ENCODE assay signal across 8 cellular contexts in the genomic region with DNA sequence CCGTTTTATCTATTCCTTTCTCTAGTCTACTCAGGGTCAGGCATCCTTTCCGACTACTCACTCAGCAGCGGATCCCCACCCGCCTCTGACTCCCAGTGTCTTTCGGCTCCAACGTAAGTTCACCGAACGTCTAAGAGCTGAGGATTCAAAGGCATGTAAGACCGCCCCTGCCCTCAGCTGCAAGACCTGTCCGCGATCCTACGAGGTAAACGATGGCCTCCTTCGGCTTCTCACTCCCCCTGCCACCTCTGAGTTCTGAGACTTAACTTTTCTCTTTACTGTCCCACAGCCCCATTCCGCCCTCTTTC. TPM values are rescaled to one million over a fixed set of nuclear protein-coding genes. Genes with fewer than 3 reads are reported as not detected.
DNase-seq lines count a peak whose midpoint lies in the region; ATAC-seq and TF ChIP-seq lines count a peak whose summit lies in the region.

No MANE protein-coding gene starts in this region.

- H3K36me3 Mint-ChIP-seq in activated T-cell treated with anti-CD3 and anti-CD28 coated beads, Interleukin-2, amount 50 U/mL, for 4 hours (ENCODE audit: insufficient read depth), result peaks cover 41% of the 10 kb centered on the region

- in situ Hi-C loops in KBM-7 (cut with MboI; ENCODE audit: low pct_unique_long_range_greater_than_20kb, low sequenced_read_pairs), result no loop called here

- DNase-seq in activated T-cell treated with anti-CD3 and anti-CD28 coated beads, Interleukin-2, amount 50 U/mL, for 4 hours, result no peak
- DNase-seq in activated T-cell treated with anti-CD3 and anti-CD28 coated beads, Interleukin-2, amount 50 U/mL, for 48 hours, result no peak
- DNase-seq in LNCaP clone FGC (ENCODE audit: low read depth) (no peak), osteoblast (ENCODE audit: insufficient read length, low spot score, missing footprints) (no peak), NCI-H146 (lab: John Stamatoyannopoulos, UW) (no peak), dermis blood vessel endothelial cell (no peak), KBM-7 (no peak)
- no peak for DNase-seq in effector memory CD4-positive, alpha-beta T cell

- no peaks in the 10 kb centered on the region for H3K9me3 ChIP-seq in effector memory CD4-positive, alpha-beta T cell (ENCODE audit: control insufficient read depth, low read length)
- no peaks in the 10 kb centered on the region for H3K9me3 ChIP-seq in osteoblast (ENCODE audit: low read depth, low read length)

- TF ChIP-seq CTCF in LNCaP clone FGC (IDR thresholded peaks at IDR 0.05; ENCODE audit: control insufficient read depth, extremely low read depth, insufficient read depth), result no peak
- TF ChIP-seq CTCF in osteoblast (IDR thresholded peaks at IDR 0.05; ENCODE audit: extremely low read depth, low read depth, low read length), result no peak

- H3K36me3 ChIP-seq in effector memory CD4-positive, alpha-beta T cell (ENCODE audit: control insufficient read depth, insufficient read depth, low read length), result peaks cover 34% of the 10 kb centered on the region
- H3K36me3 ChIP-seq in osteoblast (ENCODE audit: insufficient read depth, low read length), result peaks cover 30% of the 10 kb centered on the region

- H3K4me3 ChIP-seq in LNCaP clone FGC (ENCODE audit: low read depth, low read length), result peak overlapping the region; percentile 100
- peak overlapping the region; percentile 85 for H3K4me3 ChIP-seq in effector memory CD4-positive, alpha-beta T cell (ENCODE audit: insufficient read depth, low read depth, low read length, poor library complexity, severe bottlenecking)
- peak overlapping the region; percentile 100 for H3K4me3 ChIP-seq in osteoblast (ENCODE audit: insufficient read depth, low read length)

- peak overlapping the region; percentile 91 for H3K27ac ChIP-seq in effector memory CD4-positive, alpha-beta T cell (ENCODE audit: insufficient read depth, low read length, poor library complexity, severe bottlenecking)
- H3K27ac ChIP-seq in osteoblast (ENCODE audit: low read depth, low read length), result peak overlapping the region; percentile 95

- H3K4me1 Mint-ChIP-seq in activated T-cell treated with anti-CD3 and anti-CD28 coated beads, Interleukin-2, amount 50 U/mL, for 4 hours (ENCODE audit: low read depth), result peaks cover 59% of the 10 kb centered on the region

- H3K4me3 Mint-ChIP-seq in activated T-cell treated with anti-CD3 and anti-CD28 coated beads, Interleukin-2, amount 50 U/mL, for 4 hours, result peak overlapping the region; percentile 100

- H3K4me1 ChIP-seq in effector memory CD4-positive, alpha-beta T cell (ENCODE audit: control insufficient read depth, insufficient read depth, low read length, poor library complexity, severe bottlenecking), result peaks cover 19% of the 10 kb centered on the region
- peaks cover 18% of the 10 kb centered on the region for H3K4me1 ChIP-seq in osteoblast (ENCODE audit: insufficient read depth, low read length)

- no peaks in the 10 kb centered on the region for H3K27me3 Mint-ChIP-seq in activated T-cell treated with anti-CD3 and anti-CD28 coated beads, Interleukin-2, amount 50 U/mL, for 4 hours (ENCODE audit: low read depth)

- ATAC-seq in activated T-cell treated with anti-CD3 and anti-CD28 coated beads, Interleukin-2, amount 50 U/mL, for 4 hours, result peak; percentile 12 to 18

- H3K9me3 Mint-ChIP-seq in activated T-cell treated with anti-CD3 and anti-CD28 coated beads, Interleukin-2, amount 50 U/mL, for 4 hours, result no peaks in the 10 kb centered on the region

- no peaks in the 10 kb centered on the region for H3K27me3 ChIP-seq in effector memory CD4-positive, alpha-beta T cell (replicated peaks; ENCODE audit: control insufficient read depth, insufficient read depth, low read length, poor library complexity, severe bottlenecking)
- no peaks in the 10 kb centered on the region for H3K27me3 ChIP-seq in osteoblast (ENCODE audit: insufficient read depth, low read length)

- peak overlapping the region; percentile 93 for H3K4me2 ChIP-seq in osteoblast (ENCODE audit: insufficient read depth, low read length)

- H2AFZ ChIP-seq in osteoblast (ENCODE audit: low read length), result peak overlapping the region; percentile 96

- H4K20me1 ChIP-seq in osteoblast (ENCODE audit: insufficient read depth, low read length), result peaks cover 7% of the 10 kb centered on the region

- H3K79me2 ChIP-seq in osteoblast (ENCODE audit: insufficient read depth, low read length), result peaks cover 16% of the 10 kb centered on the region

RNA-seq across cellular contexts. Expression of gene SUPT4H1, which starts 0.3 kb away (rescaled TPM):
- 100 to 1,000 TPM; 144 to 154 (median 152) TPM for total RNA-seq in activated T-cell treated with anti-CD3 and anti-CD28 coated beads, Interleukin-2, amount 50 U/mL, for 4 hours
- 49.9 and 60.7 TPM in 2 replicates for total RNA-seq in osteoblast
- total RNA-seq in dermis blood vessel endothelial cell, result 39.0 and 53.6 TPM in 2 replicates

RNA-seq across cellular contexts. Expression of gene TSPOAP1, which starts 23.1 kb away (rescaled TPM):
- 10 to 100 TPM; 38.6 to 49.6 (median 43.2) TPM for total RNA-seq in activated T-cell treated with anti-CD3 and anti-CD28 coated beads, Interleukin-2, amount 50 U/mL, for 4 hours
- total RNA-seq in osteoblast, result 3.8 and 4.3 TPM in 2 replicates
- under 0.01 and 0.14 TPM in 2 replicates for total RNA-seq in dermis blood vessel endothelial cell
